Comparison of ENCODE assay signal across 9 cellular contexts in genomic region chr19:56118666-56119584, GRCh38. TPM values are rescaled to one million over a fixed set of nuclear protein-coding genes. Genes with fewer than 3 reads are reported as not detected.
DNase-seq lines count a peak whose midpoint lies in the region; ATAC-seq, FAIRE-seq and TF ChIP-seq lines count a peak whose summit lies in the region.
"Had no signal": no experiment of that assay in that cellular context is flagged by ENCODE, and none has a peak within 500 bp of the region (broad histone marks: within the 10 kb centered on the region; RNA-seq: fewer than 3 reads in every experiment).

No MANE protein-coding gene starts in this region.

- peaks cover 58% of the 10 kb centered on the region for H3K4me1 Mint-ChIP-seq in activated T-cell treated with anti-CD3 and anti-CD28 coated beads, Interleukin-2, amount 50 U/mL, for 24 hours (ENCODE audit: low read depth)
- H3K4me1 Mint-ChIP-seq in activated CD8-positive, alpha-beta T cell treated with anti-CD3 and anti-CD28 coated beads, Interleukin-2, amount 10 ng/mL, durations not matched to agents 7 days and 5 days (ENCODE audit: low read depth) = peaks cover 44% of the 10 kb centered on the region

- TF ChIP-seq CTCF in kidney (IDR thresholded peaks at IDR 0.05; ENCODE audit: borderline replicate concordance, extremely low read depth, insufficient read depth) (no peak), testis (IDR thresholded peaks at IDR 0.05) (no peak)

- FAIRE-seq in kidney (lab: Jason Lieb, UNC) = no peak

- ATAC-seq in activated CD8-positive, alpha-beta T cell treated with anti-CD3 and anti-CD28 coated beads, Interleukin-2, amount 10 ng/mL, durations not matched to agents 7 days and 5 days = no peak

- CTCF ChIA-PET in activated CD8-positive, alpha-beta T cell treated with anti-CD3 and anti-CD28 coated beads, Interleukin-2, amount 10 ng/mL, durations not matched to agents 7 days and 5 days (lab: Charles Lee) = no interaction called here

- peaks cover 41% of the 10 kb centered on the region for H3K36me3 Mint-ChIP-seq in activated T-cell treated with anti-CD3 and anti-CD28 coated beads, Interleukin-2, amount 50 U/mL, for 24 hours (ENCODE audit: low read depth)
- peaks cover 9% of the 10 kb centered on the region for H3K36me3 Mint-ChIP-seq in activated CD8-positive, alpha-beta T cell treated with anti-CD3 and anti-CD28 coated beads, Interleukin-2, amount 10 ng/mL, durations not matched to agents 7 days and 5 days (ENCODE audit: low read depth)

- H3K4me1 ChIP-seq in kidney (ENCODE audit: control insufficient read depth in 1 of 2, insufficient read depth in 1 of 2, low read depth in 1 of 2, low read length in 2 of 2) (peaks cover 15 to 28% of the 10 kb centered on the region in 2 donors), testis (peaks cover 49% of the 10 kb centered on the region)

- H3K4me3 Mint-ChIP-seq in activated T-cell treated with anti-CD3 and anti-CD28 coated beads, Interleukin-2, amount 50 U/mL, for 24 hours = peak overlapping the region; percentile 87
- peak overlapping the region; percentile 86 for H3K4me3 Mint-ChIP-seq in activated CD8-positive, alpha-beta T cell treated with anti-CD3 and anti-CD28 coated beads, Interleukin-2, amount 10 ng/mL, durations not matched to agents 7 days and 5 days

- intact Hi-C loops in kidney (cut with DNase I) (no loop called here), testis (cut with DNase I; ENCODE audit: low total_unique reads) (no loop called here)

- POLR2A ChIA-PET in activated CD8-positive, alpha-beta T cell treated with anti-CD3 and anti-CD28 coated beads, Interleukin-2, amount 10 ng/mL, durations not matched to agents 7 days and 5 days (lab: Charles Lee) = interaction anchor here (0.6 to 2.2 kb wide), 5 partner anchors 7 to 195 kb away, joined by 3 to 6 read pairs (median 4); partner anchors contain the start of gene ZNF444

- H3K27ac ChIP-seq in kidney (ENCODE audit: low read depth in 2 of 2, low read length in 2 of 2) (peak overlapping the region in 1 of 2 donors; percentile 92), testis (peak overlapping the region; percentile 88 to 94)

- H3K27me3 Mint-ChIP-seq in activated T-cell treated with anti-CD3 and anti-CD28 coated beads, Interleukin-2, amount 50 U/mL, for 24 hours = no peaks in the 10 kb centered on the region
- no peaks in the 10 kb centered on the region for H3K27me3 Mint-ChIP-seq in activated CD8-positive, alpha-beta T cell treated with anti-CD3 and anti-CD28 coated beads, Interleukin-2, amount 10 ng/mL, durations not matched to agents 7 days and 5 days (ENCODE audit: low read depth)

- H3K9me3 ChIP-seq in kidney (ENCODE audit: control insufficient read depth in 1 of 2, low read length in 2 of 2) (no peaks in the 10 kb centered on the region), testis (no peaks in the 10 kb centered on the region)

- H3K9ac ChIP-seq in kidney (ENCODE audit: low read length in 2 of 2) = peak overlapping the region; percentile 23 to 69

- H3K27ac Mint-ChIP-seq in activated T-cell treated with anti-CD3 and anti-CD28 coated beads, Interleukin-2, amount 50 U/mL, for 24 hours = peak overlapping the region; percentile 98
- H3K27ac Mint-ChIP-seq in activated CD8-positive, alpha-beta T cell treated with anti-CD3 and anti-CD28 coated beads, Interleukin-2, amount 10 ng/mL, durations not matched to agents 7 days and 5 days = peak overlapping the region; percentile 95

- no peaks in the 10 kb centered on the region for H3K9me3 Mint-ChIP-seq in activated T-cell treated with anti-CD3 and anti-CD28 coated beads, Interleukin-2, amount 50 U/mL, for 24 hours
- no peaks in the 10 kb centered on the region for H3K9me3 Mint-ChIP-seq in activated CD8-positive, alpha-beta T cell treated with anti-CD3 and anti-CD28 coated beads, Interleukin-2, amount 10 ng/mL, durations not matched to agents 7 days and 5 days (ENCODE audit: insufficient read depth)

- H3K36me3 ChIP-seq in kidney (ENCODE audit: control insufficient read depth in 1 of 2, insufficient read depth in 2 of 2, low read length in 2 of 2) (no peaks in the 10 kb centered on the region), testis (ENCODE audit: low read depth, missing control alignments) (no peaks in the 10 kb centered on the region)

- whole genome bisulfite sequencing in testis, 2 donors = 18 to 28% methylated on average over 9 of the region's 9 CpGs

- DNase-seq in activated T-cell treated with anti-CD3 and anti-CD28 coated beads, Interleukin-2, amount 50 U/mL, for 24 hours = no peak
- DNase-seq in activated T-cell treated with anti-CD3 and anti-CD28 coated beads, Interleukin-2, amount 50 U/mL, for 1 hour = no peak
- no peak for DNase-seq in activated CD8-positive, alpha-beta T cell treated with anti-CD3 and anti-CD28 coated beads, Interleukin-2, amount 10 ng/mL, durations not matched to agents 7 days and 5 days
- DNase-seq in kidney (peak; percentile 45), testis (no peak), middle frontal gyrus (ENCODE audit: extremely low spot score, low spot score) (no peak), cerebellum (ENCODE audit: low spot score) (no peak), GDM1 (lab: John Stamatoyannopoulos, UW) (no peak)
- DNase-seq: DMS 273 treated with DMSO at 0.1 percent for 48 hours had no signal

- TF ChIP-seq POLR2A in testis (IDR thresholded peaks at IDR 0.05) = no peak

- H3K4me3 ChIP-seq in kidney (ENCODE audit: low read length in 2 of 2) (peak overlapping the region; percentile 67 to 71), testis (peak overlapping the region in 1 of 2 donors; percentile 92)

- no peaks in the 10 kb centered on the region for H3K27me3 ChIP-seq in testis

RNA-seq across cellular contexts. Expression of gene ZNF787, which starts 2.2 kb away (rescaled TPM):
- total RNA-seq in activated CD8-positive, alpha-beta T cell treated with anti-CD3 and anti-CD28 coated beads, Interleukin-2, amount 10 ng/mL, durations not matched to agents 7 days and 5 days = 10 to 100 TPM; 30.4 to 31.3 TPM
- total RNA-seq in kidney (31.9 TPM), testis (10 to 100 TPM; 35.7 to 41.4 TPM), cerebellum (13.6 TPM)
- polyA plus RNA-seq in kidney (ENCODE audit: insufficient read depth, low read depth, low replicate concordance) (23.0 TPM), testis (ENCODE audit: insufficient read depth, low read depth, low replicate concordance) (22.3 TPM)

RNA-seq across cellular contexts. Expression of gene ZNF444, which starts 22.2 kb away (rescaled TPM):
- total RNA-seq in activated CD8-positive, alpha-beta T cell treated with anti-CD3 and anti-CD28 coated beads, Interleukin-2, amount 10 ng/mL, durations not matched to agents 7 days and 5 days = 10 to 100 TPM; 29.3 to 30.1 TPM
- total RNA-seq in kidney = 28.4 TPM
- polyA plus RNA-seq in kidney (ENCODE audit: insufficient read depth, low read depth, low replicate concordance) = 39.6 TPM
- 10 to 100 TPM; 59.2 to 62.6 TPM for total RNA-seq in testis
- 24.7 TPM for polyA plus RNA-seq in testis (ENCODE audit: insufficient read depth, low read depth, low replicate concordance)
- 10.0 TPM for total RNA-seq in cerebellum

RNA-seq across cellular contexts. Expression of gene GALP, which starts 56.9 kb away (rescaled TPM):
- not detected for total RNA-seq in activated CD8-positive, alpha-beta T cell treated with anti-CD3 and anti-CD28 coated beads, Interleukin-2, amount 10 ng/mL, durations not matched to agents 7 days and 5 days
- total RNA-seq in kidney = not detected
- not detected for polyA plus RNA-seq in kidney (ENCODE audit: insufficient read depth, low read depth, low replicate concordance)
- not detected for total RNA-seq in testis
- not detected for polyA plus RNA-seq in testis (ENCODE audit: insufficient read depth, low read depth, low replicate concordance)
- not detected for total RNA-seq in cerebellum
